ENCODE assay signal across 12 cellular contexts in genomic region chr2:182117203-182117602, GRCh38.
DNase-seq lines count a peak whose midpoint lies in the region.
"Had no signal": no experiment of that assay in that cellular context is flagged by ENCODE, and none has a peak within 500 bp of the region (broad histone marks: within the 10 kb centered on the region; RNA-seq: fewer than 3 reads in every experiment).

No MANE protein-coding gene starts in this region.

- peak; percentile 53 for DNase-seq in EH (ENCODE audit: low read depth)
- DNase-seq in M059J (ENCODE audit: low read depth): peak; percentile 51
- DNase-seq in fibroblast of gingiva (ENCODE audit: low read depth): peak; percentile 2
- DNase-seq in kidney tubule cell (ENCODE audit: low spot score): peak; percentile 83
- DNase-seq in stimulated activated CD4-positive, alpha-beta T cell treated with anti-CD3 and anti-CD28 coated beads, Interleukin-12 subunit alpha, Interleukin-12 subunit beta, amount 100 ng/mL, for 4 hours: no peak
- DNase-seq in activated CD4-positive, alpha-beta T cell treated with anti-CD3 and anti-CD28 coated beads for 1 hour: no peak
- DNase-seq in NCI-H1105 (lab: John Stamatoyannopoulos, UW): no peak
- DNase-seq in SKM-1 treated with dmso at 0.1 percent for 144 hours (lab: John Stamatoyannopoulos, UW; ENCODE audit: unreplicated experiment): no peak
- DNase-seq: 8988T; CD4-positive, CD25-positive, alpha-beta regulatory T cell; DMS53; H7 had no signal

Comparison
In these comparisons a context has a peak if more than half of its experiments do, and no peak if none do; other contexts are left out.
1. DNase-seq: peak in EH (single experiment), M059J (single experiment), fibroblast of gingiva (single experiment) and kidney tubule cell (single experiment); none in stimulated activated CD4-positive, alpha-beta T cell treated with anti-CD3 and anti-CD28 coated beads, Interleukin-12 subunit alpha, Interleukin-12 subunit beta, amount 100 ng/mL, for 4 hours (single experiment), activated CD4-positive, alpha-beta T cell treated with anti-CD3 and anti-CD28 coated beads for 1 hour (single experiment), NCI-H1105 (single experiment) and SKM-1 treated with dmso at 0.1 percent for 144 hours (single experiment).